ENCODE assay signal across 20 cellular contexts in genomic region chr4:116374815-116375214, GRCh38.
A peak's percentile ranks its signal among the peaks of the same experiment; 100 is the strongest.
DNase-seq lines count a peak whose midpoint lies in the region; ATAC-seq, FAIRE-seq and TF ChIP-seq lines count a peak whose summit lies in the region.
"Had no signal": no experiment of that assay in that cellular context is flagged by ENCODE, and none has a peak within 500 bp of the region (broad histone marks: within the 10 kb centered on the region; RNA-seq: fewer than 3 reads in every experiment).

No MANE protein-coding gene starts in this region.

- H3K4me2 ChIP-seq in GM12878 (ENCODE audit: control insufficient read depth, insufficient read depth) (no peak overlapping the region), HepG2 (ENCODE audit: low read depth, low read length) (no peak overlapping the region)
- H3K4me2 ChIP-seq: BLaER1 treated with 17β-estradiol and CSF1 and Interleukin-3, amounts not matched to agents 10 nM and 100 nM; GM23338 had no signal

- BruUV-seq in GM12878 (replicated peaks; lab: Mats Ljungman, UMichigan), result no TSS peak
- BruUV-seq in HepG2 (replicated peaks; lab: Mats Ljungman, UMichigan), result no TSS peak

- TF ChIP-seq RAD21 in GM12878 (IDR thresholded peaks at IDR 0.05; ENCODE audit: insufficient read depth, low read depth, low read length) (no peak), HepG2 (CRISPR knock-in tag; IDR thresholded peaks at IDR 0.05) (no peak)

- RAD21 ChIA-PET in GM12878 (lab: Charles Lee; ENCODE audit: unreplicated experiment), result interaction anchor here (0.6 to 2.6 kb wide), 2 partner anchors 16 to 50 kb away, joined by 3 to 6 read pairs; no protein-coding TSS in a partner anchor

- H3K4me3 ChIP-seq in GM12878 (no peak overlapping the region), HepG2 (replicated peaks in 1 of 3; ENCODE audit: insufficient read depth in 1 of 3, low read depth in 2 of 3, low read length in 3 of 3) (no peak overlapping the region)
- H3K4me3 ChIP-seq: BLaER1 treated with 17β-estradiol and CSF1 and Interleukin-3, amounts not matched to agents 10 nM and 100 nM; GM23338 had no signal

- H3K79me2 ChIP-seq in GM12878 (ENCODE audit: control insufficient read depth, insufficient read depth, low read length) (no peaks in the 10 kb centered on the region), HepG2 (ENCODE audit: insufficient read depth, low read length) (no peaks in the 10 kb centered on the region)

- SMC1A ChIA-PET in GM12878 (lab: Charles Lee; ENCODE audit: uncharacterized antibody, unreplicated experiment), result interaction anchor here (1.1 to 2.2 kb wide), 3 partner anchors 11 to 26 kb away, joined by 3 to 6 read pairs (median 4); no protein-coding TSS in a partner anchor

- no peak for TF ChIP-seq CTCF in GM12878 (IDR thresholded peaks at IDR 0.05 in 2 of 3, conservative IDR thresholded peaks at IDR 0.05 in 1 of 3; ENCODE audit: control insufficient read depth in 2 of 3, extremely low read depth in 1 of 3, insufficient read depth in 1 of 3, low read depth in 3 of 3, low read length in 3 of 3)
- TF ChIP-seq CTCF in HepG2 (CRISPR knock-in tag; IDR thresholded peaks at IDR 0.05), result no peak

- POLR2A ChIA-PET in GM12878 (lab: Charles Lee) (no interaction called here), HepG2 (lab: Yijun Ruan, JAX) (no interaction called here)

- H3K4me1 ChIP-seq in GM12878 (ENCODE audit: control insufficient read depth, insufficient read depth, low read length), result no peaks in the 10 kb centered on the region
- H3K4me1 ChIP-seq in HepG2 (ENCODE audit: insufficient read depth, low read length), result no peaks in the 10 kb centered on the region
- H3K4me1 ChIP-seq: BLaER1 treated with 17β-estradiol and CSF1 and Interleukin-3, amounts not matched to agents 10 nM and 100 nM had no signal

- H2AFZ ChIP-seq in GM12878 (ENCODE audit: control insufficient read depth, low read depth, low read length), result peak overlapping the region; percentile 9
- no peak overlapping the region for H2AFZ ChIP-seq in HepG2 (ENCODE audit: low read length)
- H2AFZ ChIP-seq: GM23338 had no signal

- intact Hi-C loops in GM12878 (cut with micrococcal nuclease; ENCODE audit: unreplicated experiment), result no loop called here
- intact Hi-C loops in HepG2 (cut with micrococcal nuclease; ENCODE audit: unreplicated experiment), result no loop called here

- H3K36me3 ChIP-seq in GM12878 (ENCODE audit: control insufficient read depth in 2 of 2, insufficient read depth in 2 of 2, low read length in 1 of 2), result no peaks in the 10 kb centered on the region
- no peaks in the 10 kb centered on the region for H3K36me3 ChIP-seq in HepG2 (replicated peaks in 1 of 2; ENCODE audit: control insufficient read depth in 1 of 2, insufficient read depth in 2 of 2, low read length in 2 of 2)
- H3K36me3 ChIP-seq: BLaER1 treated with 17β-estradiol and CSF1 and Interleukin-3, amounts not matched to agents 10 nM and 100 nM had no signal

- H3K9me3 ChIP-seq in GM12878 (replicated peaks; ENCODE audit: control insufficient read depth, insufficient read depth, low read length) (no peaks in the 10 kb centered on the region), HepG2 (ENCODE audit: low read length) (no peaks in the 10 kb centered on the region)
- H3K9me3 ChIP-seq: BLaER1 treated with 17β-estradiol and CSF1 and Interleukin-3, amounts not matched to agents 10 nM and 100 nM had no signal

- H4K20me1 ChIP-seq in GM12878 (ENCODE audit: control insufficient read depth, insufficient read depth), result no peaks in the 10 kb centered on the region
- H4K20me1 ChIP-seq in HepG2 (ENCODE audit: insufficient read depth, low read length), result no peaks in the 10 kb centered on the region
- H4K20me1 ChIP-seq: BLaER1 treated with 17β-estradiol and CSF1 and Interleukin-3, amounts not matched to agents 10 nM and 100 nM had no signal

- no peak for TF ChIP-seq POLR2A in GM12878 (IDR thresholded peaks at IDR 0.05; ENCODE audit: low read depth, low read length)
- TF ChIP-seq POLR2A in HepG2 (IDR thresholded peaks at IDR 0.05; ENCODE audit: insufficient read depth in 1 of 2, low read depth in 2 of 2, low read length in 2 of 2), result no peak

- ATAC-seq in GM18858 (IDR thresholded peaks at IDR 0.05; ENCODE audit: unreplicated experiment) (peak; percentile 55), GM21786 (IDR thresholded peaks at IDR 0.05; ENCODE audit: unreplicated experiment) (peak; percentile 74), HG03432 (IDR thresholded peaks at IDR 0.05; ENCODE audit: unreplicated experiment) (peak; percentile 83), GM12878 (peak; percentile 75), HG03565 (IDR thresholded peaks at IDR 0.05; ENCODE audit: unreplicated experiment) (no peak), HepG2 (no peak)
- ATAC-seq: CD8-positive, alpha-beta T cell; GM23338; HCT116; Right ventricle myocardium inferior had no signal

- no peak for TF ChIP-seq EP300 in GM12878 (IDR thresholded peaks at IDR 0.05; ENCODE audit: borderline replicate concordance in 1 of 2, control insufficient read depth in 1 of 2, low read depth in 2 of 2, low read length in 2 of 2)
- no peak for TF ChIP-seq EP300 in HepG2 (IDR thresholded peaks at IDR 0.05; ENCODE audit: low read depth in 2 of 2, low read length in 2 of 2)
- no peak for TF ChIP-seq EP300 in HepG2 (CRISPR knock-in tag; IDR thresholded peaks at IDR 0.05; ENCODE audit: borderline replicate concordance)

- H3K27ac ChIP-seq in GM12878 (ENCODE audit: control insufficient read depth, insufficient read depth) (no peak overlapping the region), HepG2 (ENCODE audit: extremely low read length, insufficient read depth, low read length) (no peak overlapping the region)
- H3K27ac ChIP-seq: BLaER1 treated with 17β-estradiol and CSF1 and Interleukin-3, amounts not matched to agents 10 nM and 100 nM had no signal

- in situ Hi-C loops in GM12878 (cut with MboI), result loop anchor here (25.0 kb wide), 2 partner anchors 287 to 1887 kb away; no protein-coding TSS in a partner anchor
- in situ Hi-C loops in HepG2 (cut with HindIII; ENCODE audit: extremely low pct_ligation_motif_present, low pct_unique_long_range_greater_than_20kb), result no loop called here

- CTCF ChIA-PET in GM12878 (lab: Yijun Ruan, JAX) (interaction anchor here (1.5 to 2.8 kb wide), 2 partner anchors 10 to 16 kb away, joined by 6 to 13 read pairs; no protein-coding TSS in a partner anchor), HepG2 (lab: Yijun Ruan, JAX; ENCODE audit: low intra/inter-chr PET ratio, low total read pairs) (no interaction called here)

- H3K9ac ChIP-seq in GM12878 (ENCODE audit: control insufficient read depth, insufficient read depth, low read length), result no peak overlapping the region
- H3K9ac ChIP-seq in HepG2 (ENCODE audit: insufficient read depth, low read depth, low read length), result no peak overlapping the region
- H3K9ac ChIP-seq: BLaER1 treated with 17β-estradiol and CSF1 and Interleukin-3, amounts not matched to agents 10 nM and 100 nM had no signal

- H3K27me3 ChIP-seq in GM12878 (replicated peaks in 1 of 2; ENCODE audit: control insufficient read depth in 2 of 2, insufficient read depth in 2 of 2, low read length in 1 of 2) (no peaks in the 10 kb centered on the region), HepG2 (ENCODE audit: control insufficient read depth in 1 of 2, insufficient read depth in 2 of 2, low read length in 2 of 2) (no peaks in the 10 kb centered on the region)
- H3K27me3 ChIP-seq: BLaER1 treated with 17β-estradiol and CSF1 and Interleukin-3, amounts not matched to agents 10 nM and 100 nM had no signal

- FAIRE-seq in GM12878 (lab: Jason Lieb, UNC) (no peak), HepG2 (lab: Jason Lieb, UNC) (no peak)
- FAIRE-seq: RCC 7860 had no signal

- DNase-seq in GM12878 (ENCODE audit: low read depth, low spot score) (no peak), putamen (ENCODE audit: low spot score) (no peak), NCI-H748 treated with DMSO at 0.1 percent for 48 hours (lab: John Stamatoyannopoulos, UW) (no peak), HepG2 (ENCODE audit: low spot score) (no peak)
- DNase-seq: Calu3; CD8-positive, alpha-beta T cell; EL; NCI-H1105; NCI-H2081; NCI-H69; NK-92 treated with Interleukin-12 subunit alpha and Interleukin-12 subunit beta, amount 100 ng/mL, for 24 hours had no signal

- WGBS in GM12878 (ENCODE audit: insufficient coverage, insufficient replicate concordance, low lambda C conversion rate, missing lambda C conversion rate), result 28% methylated on average over 3 of the region's 3 CpGs
- 0% methylated on average over 3 of the region's 3 CpGs for WGBS in HepG2 (ENCODE audit: low lambda C conversion rate)

TF ChIP-seq in GM12878, 131 proteins besides CTCF, POLR2A, EP300 and RAD21:
- TF ChIP-seq TCF12 (IDR thresholded peaks at IDR 0.05; ENCODE audit: low read depth, low read length) (no peak), HCFC1 (IDR thresholded peaks at IDR 0.05; ENCODE audit: low read length) (no peak), KAT2A (conservative IDR thresholded peaks at IDR 0.05; ENCODE audit: control insufficient read depth, low read depth, low read length) (no peak), SP1 (IDR thresholded peaks at IDR 0.05; ENCODE audit: low read depth, low read length) (no peak)
TF ChIP-seq in GM12878: peak in this region for 0.

TF ChIP-seq in HepG2, 621 proteins besides CTCF, POLR2A, EP300 and RAD21 (continues in another document):
- TF ChIP-seq MATR3 (CRISPR knock-in tag; IDR thresholded peaks at IDR 0.05), result no peak

Comparison
In these comparisons a context has a peak if more than half of its experiments do, and no peak if none do; other contexts are left out.
1. ATAC-seq: peak in GM18858 (single experiment), GM21786 (single experiment), HG03432 (single experiment) and GM12878 (single experiment); none in HG03565 (single experiment) and HepG2 (single experiment).